Comparison of ENCODE assay signal across 16 cellular contexts in genomic region chr1:185438936-185439335, GRCh38.
DNase-seq lines count a peak whose midpoint lies in the region; ATAC-seq, FAIRE-seq and TF ChIP-seq lines count a peak whose summit lies in the region.
"Had no signal": no experiment of that assay in that cellular context is flagged by ENCODE, and none has a peak within 500 bp of the region (broad histone marks: within the 10 kb centered on the region; RNA-seq: fewer than 3 reads in every experiment).

No MANE protein-coding gene starts in this region.

- no peak overlapping the region for H3K4me3 ChIP-seq in A549

- no peaks in the 10 kb centered on the region for H3K9me3 Mint-ChIP-seq in activated CD4-positive, alpha-beta memory T cell treated with anti-CD3 and anti-CD28 coated beads, Interleukin-2, amount 10 ng/mL, durations not matched to agents 7 days and 5 days
- no peaks in the 10 kb centered on the region for H3K9me3 Mint-ChIP-seq in glutamatergic neuron (ENCODE audit: unreplicated experiment)
- H3K9me3 Mint-ChIP-seq: stimulated activated naive CD8-positive, alpha-beta T cell treated with anti-CD3 and anti-CD28 coated beads, Interleukin-15, Interleukin-2, amounts not matched to agents 100 ng/mL and 50 ng/mL, for 24 hours had no signal

- peaks cover 40% of the 10 kb centered on the region for H3K4me1 ChIP-seq in A549
- H3K4me1 ChIP-seq: BE2C had no signal

- H3K27me3 Mint-ChIP-seq in activated CD4-positive, alpha-beta memory T cell treated with anti-CD3 and anti-CD28 coated beads, Interleukin-2, amount 10 ng/mL, durations not matched to agents 7 days and 5 days: no peaks in the 10 kb centered on the region
- no peaks in the 10 kb centered on the region for H3K27me3 Mint-ChIP-seq in glutamatergic neuron (ENCODE audit: unreplicated experiment)
- H3K27me3 Mint-ChIP-seq: stimulated activated naive CD8-positive, alpha-beta T cell treated with anti-CD3 and anti-CD28 coated beads, Interleukin-15, Interleukin-2, amounts not matched to agents 100 ng/mL and 50 ng/mL, for 24 hours had no signal

- FAIRE-seq in A549 (lab: Jason Lieb, UNC): no peak
- FAIRE-seq: G401.6, TTC549 had no signal

- no peak overlapping the region for H3K4me3 Mint-ChIP-seq in activated CD4-positive, alpha-beta memory T cell treated with anti-CD3 and anti-CD28 coated beads, Interleukin-2, amount 10 ng/mL, durations not matched to agents 7 days and 5 days
- H3K4me3 Mint-ChIP-seq in glutamatergic neuron (ENCODE audit: unreplicated experiment): no peak overlapping the region
- H3K4me3 Mint-ChIP-seq: stimulated activated naive CD8-positive, alpha-beta T cell treated with anti-CD3 and anti-CD28 coated beads, Interleukin-15, Interleukin-2, amounts not matched to agents 100 ng/mL and 50 ng/mL, for 24 hours had no signal

- DNase-seq in A549 (ENCODE audit: low read depth in 1 of 2, low spot score in 1 of 2) (no peak), ELR (ENCODE audit: low read depth) (peak; percentile 23), NCI-H69 (lab: John Stamatoyannopoulos, UW) (peak; percentile 32), iris pigment epithelial cell (ENCODE audit: low read depth) (peak; percentile 34), ACHN (no peak), glutamatergic neuron (no peak), HuH-7.5 (ENCODE audit: low spot score) (no peak)
- no peak for DNase-seq in activated CD4-positive, alpha-beta memory T cell treated with anti-CD3 and anti-CD28 coated beads, Interleukin-2, amount 10 ng/mL, durations not matched to agents 7 days and 5 days
- DNase-seq: BE2C, H7, NCI-H1105, NCI-H748 treated with DMSO at 0.1 percent for 48 hours, SHP77 treated with DMSO at 0.1 percent for 48 hours had no signal

- TF ChIP-seq EP300 in A549 (IDR thresholded peaks at IDR 0.05): no peak

- H3K27ac Mint-ChIP-seq in activated CD4-positive, alpha-beta memory T cell treated with anti-CD3 and anti-CD28 coated beads, Interleukin-2, amount 10 ng/mL, durations not matched to agents 7 days and 5 days: no peak overlapping the region
- no peak overlapping the region for H3K27ac Mint-ChIP-seq in glutamatergic neuron (ENCODE audit: unreplicated experiment)
- H3K27ac Mint-ChIP-seq: stimulated activated naive CD8-positive, alpha-beta T cell treated with anti-CD3 and anti-CD28 coated beads, Interleukin-15, Interleukin-2, amounts not matched to agents 100 ng/mL and 50 ng/mL, for 24 hours had no signal

- TF ChIP-seq POLR2A in A549 (IDR thresholded peaks at IDR 0.05; ENCODE audit: low read length): no peak

- peak overlapping the region; percentile 74 to 84 for H3K27ac ChIP-seq in A549

- no peak overlapping the region; the same call in 2 of the 3 replicates for H3K4me2 ChIP-seq in A549

- CTCF ChIA-PET in A549 (lab: Yijun Ruan, JAX): interaction anchor here (0.6 to 1.1 kb wide), 2 partner anchors 232 to 634 kb away, joined by 3 read pairs; no protein-coding TSS in a partner anchor
- CTCF ChIA-PET in activated CD4-positive, alpha-beta memory T cell treated with anti-CD3 and anti-CD28 coated beads, Interleukin-2, amount 10 ng/mL, durations not matched to agents 7 days and 5 days (lab: Charles Lee): interaction anchor here (1.2 to 1.3 kb wide), 2 partner anchors 122 to 157 kb away, joined by 4 read pairs; partner anchors contain the start of gene IVNS1ABP

- H3K4me1 Mint-ChIP-seq in activated CD4-positive, alpha-beta memory T cell treated with anti-CD3 and anti-CD28 coated beads, Interleukin-2, amount 10 ng/mL, durations not matched to agents 7 days and 5 days: peaks cover 13% of the 10 kb centered on the region
- no peaks in the 10 kb centered on the region for H3K4me1 Mint-ChIP-seq in glutamatergic neuron (ENCODE audit: low read depth, unreplicated experiment)

- H3K9me3 ChIP-seq in A549: no peaks in the 10 kb centered on the region
- H3K9me3 ChIP-seq: BE2C had no signal

- H3K36me3 Mint-ChIP-seq in activated CD4-positive, alpha-beta memory T cell treated with anti-CD3 and anti-CD28 coated beads, Interleukin-2, amount 10 ng/mL, durations not matched to agents 7 days and 5 days (ENCODE audit: low read depth): peaks cover 2% of the 10 kb centered on the region
- no peaks in the 10 kb centered on the region for H3K36me3 Mint-ChIP-seq in glutamatergic neuron (ENCODE audit: unreplicated experiment)

- no peak for TF ChIP-seq RAD21 in A549 (conservative IDR thresholded peaks at IDR 0.05 in 1 of 2, IDR thresholded peaks at IDR 0.05 in 1 of 2)

- no peak for ATAC-seq in A549

- in situ Hi-C loops in ACHN (cut with HindIII; ENCODE audit: low pct_ligation_motif_present, low pct_unique_long_range_greater_than_20kb, low sequenced_read_pairs): no loop called here

- POLR2A ChIA-PET in A549 (lab: Yijun Ruan, JAX): interaction anchor here (3.0 kb wide), 1 partner anchor 121 kb away, joined by 14 read pairs; the partner anchor contains the start of gene IVNS1ABP
- POLR2A ChIA-PET in activated CD4-positive, alpha-beta memory T cell treated with anti-CD3 and anti-CD28 coated beads, Interleukin-2, amount 10 ng/mL, durations not matched to agents 7 days and 5 days (lab: Charles Lee): interaction anchor here (0.8 to 3.5 kb wide), 8 partner anchors 9 to 128 kb away, joined by 3 to 43 read pairs (median 4); partner anchors contain the start of gene IVNS1ABP

- TF ChIP-seq CTCF in A549 (IDR thresholded peaks at IDR 0.05): no peak
- TF ChIP-seq CTCF in glutamatergic neuron (IDR thresholded peaks at IDR 0.05; ENCODE audit: partially characterized antibody, unreplicated experiment): no peak

TF ChIP-seq in A549, 52 proteins besides CTCF, POLR2A, EP300 and RAD21:
- TF ChIP-seq FOSL2 (IDR thresholded peaks at IDR 0.05) (no peak), FOSL2 (CRISPR knock-in tag; IDR thresholded peaks at IDR 0.05) (no peak), JUNB (IDR thresholded peaks at IDR 0.05) (no peak), PBX3 (IDR thresholded peaks at IDR 0.05) (no peak), HDAC2 (IDR thresholded peaks at IDR 0.05) (no peak)
TF ChIP-seq in A549: peak in this region for 0.

Comparison
In these comparisons a context has a peak if more than half of its experiments do, and no peak if none do; other contexts are left out.
1. DNase-seq: peak in ELR (single experiment), NCI-H69 (single experiment) and iris pigment epithelial cell (single experiment); none in A549 (0 of 2), ACHN (single experiment), activated CD4-positive, alpha-beta memory T cell treated with anti-CD3 and anti-CD28 coated beads, Interleukin-2, amount 10 ng/mL, durations not matched to agents 7 days and 5 days (single experiment), glutamatergic neuron (single experiment) and HuH-7.5 (single experiment).